23 cellular contexts compared by ENCODE assay signal in genomic region chr21:26847951-26848350, GRCh38. TPM values are rescaled to one million over a fixed set of nuclear protein-coding genes. Genes with fewer than 3 reads are reported as not detected.
DNase-seq lines count a peak whose midpoint lies in the region; TF ChIP-seq lines count a peak whose summit lies in the region.
"Had no signal": no experiment of that assay in that cellular context is flagged by ENCODE, and none has a peak within 500 bp of the region (broad histone marks: within the 10 kb centered on the region; RNA-seq: fewer than 3 reads in every experiment).

No MANE protein-coding gene starts in this region.

- H3K4me1 Mint-ChIP-seq in IgD-negative memory B cell (peaks cover 8 to 23% (median 9%) of the 10 kb centered on the region in 3 donors), nephron (peaks cover 34% of the 10 kb centered on the region)
- H3K4me1 Mint-ChIP-seq in activated CD4-positive, alpha-beta memory T cell treated with anti-CD3 and anti-CD28 coated beads for 36 hours (ENCODE audit: low read depth) = peaks cover 27% of the 10 kb centered on the region

- H3K27me3 Mint-ChIP-seq in IgD-negative memory B cell (peaks cover 43% of the 10 kb centered on the region), nephron (ENCODE audit: low read depth) (no peaks in the 10 kb centered on the region)
- peaks cover 46% of the 10 kb centered on the region for H3K27me3 Mint-ChIP-seq in activated CD4-positive, alpha-beta memory T cell treated with anti-CD3 and anti-CD28 coated beads for 36 hours

- H3K4me3 Mint-ChIP-seq in IgD-negative memory B cell (no peak overlapping the region), nephron (peak overlapping the region; percentile 12 to 68 (median 43))
- no peak overlapping the region for H3K4me3 Mint-ChIP-seq in activated CD4-positive, alpha-beta memory T cell treated with anti-CD3 and anti-CD28 coated beads for 36 hours

- peaks cover 0 to 46% (median 29%) of the 10 kb centered on the region in 5 donors for H3K4me1 ChIP-seq in subcutaneous abdominal adipose tissue (ENCODE audit: control insufficient read depth in 5 of 5, insufficient read depth in 5 of 5, low read length in 5 of 5)

- H3K9ac ChIP-seq in subcutaneous abdominal adipose tissue (ENCODE audit: low read length in 5 of 5) = no peak overlapping the region
- H3K9ac ChIP-seq: KMS-11 had no signal

- H3K9me3 ChIP-seq in subcutaneous abdominal adipose tissue (ENCODE audit: control insufficient read depth in 5 of 5, low read length in 5 of 5) = no peaks in the 10 kb centered on the region
- H3K9me3 ChIP-seq: Peyer's patch had no signal

- peak overlapping the region in 2 of 3 donors; percentile 34 to 68 for H3K27ac Mint-ChIP-seq in IgD-negative memory B cell
- H3K27ac Mint-ChIP-seq in nephron = peak overlapping the region; percentile 78 to 99 (median 98)
- no peak overlapping the region for H3K27ac Mint-ChIP-seq in activated CD4-positive, alpha-beta memory T cell treated with anti-CD3 and anti-CD28 coated beads for 36 hours
- H3K27ac Mint-ChIP-seq: CD4-positive, alpha-beta memory T cell had no signal

- H3K9me3 Mint-ChIP-seq in IgD-negative memory B cell (peaks cover 0 to 4% (median 0%) of the 10 kb centered on the region in 3 donors), nephron (no peaks in the 10 kb centered on the region)
- H3K9me3 Mint-ChIP-seq in activated CD4-positive, alpha-beta memory T cell treated with anti-CD3 and anti-CD28 coated beads for 36 hours = no peaks in the 10 kb centered on the region

- CTCF ChIA-PET in activated CD4-positive, alpha-beta memory T cell treated with anti-CD3 and anti-CD28 coated beads for 36 hours (lab: Charles Lee) = interaction anchor here (0.9 to 2.9 kb wide), 5 partner anchors 14 to 1897 kb away, joined by 3 to 26 read pairs (median 3); no protein-coding TSS in a partner anchor

- H3K36me3 ChIP-seq in subcutaneous abdominal adipose tissue (ENCODE audit: control insufficient read depth in 5 of 5, insufficient read depth in 5 of 5, low read length in 5 of 5) = no peaks in the 10 kb centered on the region
- H3K36me3 ChIP-seq: Peyer's patch had no signal

- TF ChIP-seq CTCF in nephron (IDR thresholded peaks at IDR 0.05; ENCODE audit: unreplicated experiment in 3 of 3) = no peak

- peak overlapping the region; percentile 97 for H3K27ac ChIP-seq in subcutaneous abdominal adipose tissue (ENCODE audit: low read depth, low read length)
- H3K27ac ChIP-seq: KMS-11, SK-N-MC had no signal

- DNase-seq in cerebellar cortex (ENCODE audit: low spot score) (peak; percentile 83), OCI-M2 (lab: John Stamatoyannopoulos, UW; ENCODE audit: unreplicated experiment) (no peak), DMS 273 (lab: John Stamatoyannopoulos, UW; ENCODE audit: unreplicated experiment) (no peak)
- DNase-seq in activated CD4-positive, alpha-beta memory T cell treated with anti-CD3 and anti-CD28 coated beads for 36 hours = no peak
- DNase-seq: CD4-positive, alpha-beta memory T cell; COR-L47; EL; GF-D8; HCEC 1CT; IMR-90; MM.1S; NCI-H2029; NCI-H446 treated with DMSO at 0.1 percent for 48 hours; NCI-H526; NCI-H82; Peyer's patch; SIG-M5 had no signal

- no peaks in the 10 kb centered on the region for H3K27me3 ChIP-seq in subcutaneous abdominal adipose tissue (ENCODE audit: control insufficient read depth in 5 of 5, insufficient read depth in 4 of 5, low read length in 5 of 5)
- H3K27me3 ChIP-seq: Peyer's patch had no signal

- no peaks in the 10 kb centered on the region for H3K36me3 Mint-ChIP-seq in IgD-negative memory B cell
- peaks cover 3% of the 10 kb centered on the region for H3K36me3 Mint-ChIP-seq in nephron (ENCODE audit: low read depth)
- no peaks in the 10 kb centered on the region for H3K36me3 Mint-ChIP-seq in activated CD4-positive, alpha-beta memory T cell treated with anti-CD3 and anti-CD28 coated beads for 36 hours

- POLR2A ChIA-PET in activated CD4-positive, alpha-beta memory T cell treated with anti-CD3 and anti-CD28 coated beads for 36 hours (lab: Charles Lee) = no interaction called here

- H3K4me3 ChIP-seq in subcutaneous abdominal adipose tissue (ENCODE audit: low read depth in 1 of 5, low read length in 5 of 5) = no peak overlapping the region
- H3K4me3 ChIP-seq: Peyer's patch, SK-N-MC had no signal

- intact Hi-C loops in activated CD4-positive, alpha-beta memory T cell treated with anti-CD3 and anti-CD28 coated beads for 36 hours (cut with micrococcal nuclease) = loop anchor here (5.0 to 10.0 kb wide), 3 partner anchors 714 to 1667 kb away; no protein-coding TSS in a partner anchor

RNA-seq across cellular contexts. Expression of gene ADAMTS1, which starts 2.7 kb away (rescaled TPM):
- not detected for polyA plus RNA-seq in IgD-negative memory B cell
- not detected for total RNA-seq in activated CD4-positive, alpha-beta memory T cell treated with anti-CD3 and anti-CD28 coated beads for 36 hours
- total RNA-seq: CD4-positive, alpha-beta memory T cell; OCI-LY7 had no signal

Comparison
In these comparisons a context has a peak if more than half of its experiments do, and no peak if none do; other contexts are left out.
1. H3K4me3 Mint-ChIP-seq: peak in nephron (3 of 3); none in IgD-negative memory B cell (0 of 4) and activated CD4-positive, alpha-beta memory T cell treated with anti-CD3 and anti-CD28 coated beads for 36 hours (single experiment).